In genomic region chr5:140608730-140609520, GRCh38 we compare ENCODE assay signal across 11 cellular contexts. TPM values are rescaled to one million over a fixed set of nuclear protein-coding genes. Genes with fewer than 3 reads are reported as not detected.
DNase-seq lines count a peak whose midpoint lies in the region; ATAC-seq, FAIRE-seq and TF ChIP-seq lines count a peak whose summit lies in the region.
"Had no signal": no experiment of that assay in that cellular context is flagged by ENCODE, and none has a peak within 500 bp of the region (broad histone marks: within the 10 kb centered on the region; RNA-seq: fewer than 3 reads in every experiment).

No MANE protein-coding gene starts in this region.

- no peaks in the 10 kb centered on the region for H4K20me1 ChIP-seq in endothelial cell of umbilical vein (replicated peaks; ENCODE audit: control insufficient read depth, extremely low read depth, insufficient read depth, low read length)

- dilution Hi-C loops in endothelial cell of umbilical vein (cut with MboI; ENCODE audit: extremely low pct_ligation_motif_present, low sequenced_read_pairs): no loop called here

- TF ChIP-seq POLR2A in endothelial cell of umbilical vein (IDR thresholded peaks at IDR 0.05; ENCODE audit: low read depth, low read length): no peak

- no TSS peak for BruUV-seq in endothelial cell of umbilical vein (replicated peaks; lab: Mats Ljungman, UMichigan)

- no peak overlapping the region for H3K4me3 ChIP-seq in endothelial cell of umbilical vein (replicated peaks in 1 of 3; ENCODE audit: insufficient read depth in 1 of 3, low read depth in 1 of 3, low read length in 3 of 3)

- H3K9ac ChIP-seq in endothelial cell of umbilical vein (replicated peaks; ENCODE audit: extremely low read depth, insufficient read depth, low read length): peak overlapping the region; percentile 12

- no peaks in the 10 kb centered on the region for H3K79me2 ChIP-seq in endothelial cell of umbilical vein (ENCODE audit: control insufficient read depth, insufficient read depth, low read length)

- POLR2A ChIA-PET in endothelial cell of umbilical vein (lab: Charles Lee): no interaction called here

- peak overlapping the region; percentile 49 for H3K4me2 ChIP-seq in endothelial cell of umbilical vein (ENCODE audit: insufficient read depth, low read length)

- no peaks in the 10 kb centered on the region for H3K36me3 ChIP-seq in endothelial cell of umbilical vein (ENCODE audit: control insufficient read depth in 2 of 2, extremely low read depth in 1 of 2, insufficient read depth in 2 of 2, low read length in 2 of 2)

- peak; percentile 62 for DNase-seq in AG20443 (ENCODE audit: low spot score)
- DNase-seq in MV-4-11 (lab: John Stamatoyannopoulos, UW): peak; percentile 76
- DNase-seq in endothelial cell of umbilical vein (ENCODE audit: low read depth, low spot score): peak; percentile 62
- peak; percentile 34 for DNase-seq in mucosa of gallbladder (ENCODE audit: low spot score)
- no peak for DNase-seq in stimulated activated naive CD8-positive, alpha-beta T cell treated with anti-CD3 and anti-CD28 coated beads, Interleukin-15, Interleukin-2, amounts not matched to agents 100 U/mL and 50 U/mL, for 24 hours
- no peak for DNase-seq in 8988T
- DNase-seq: activated CD4-positive, alpha-beta T cell treated with anti-CD3 and anti-CD28 coated beads, Interleukin-2, amount 50 U/mL, for 4 hours; activated naive CD4-positive, alpha-beta T cell treated with Interleukin-2 at 50 U/mL for 16 hours; NCI-H510A had no signal

- no peak for ATAC-seq in GM18858 (IDR thresholded peaks at IDR 0.05; ENCODE audit: unreplicated experiment)
- ATAC-seq in stimulated activated naive CD8-positive, alpha-beta T cell treated with anti-CD3 and anti-CD28 coated beads, Interleukin-15, Interleukin-2, amounts not matched to agents 100 U/mL and 50 U/mL, for 24 hours: no peak
- no peak for ATAC-seq in GM19467 (IDR thresholded peaks at IDR 0.05; ENCODE audit: unreplicated experiment)

- intact Hi-C loops in endothelial cell of umbilical vein (cut with micrococcal nuclease): loop anchor here (2.0 kb wide), 2 partner anchors 20 to 26 kb away; no protein-coding TSS in a partner anchor

- no peaks in the 10 kb centered on the region for H3K9me1 ChIP-seq in endothelial cell of umbilical vein (replicated peaks; ENCODE audit: control insufficient read depth, extremely low read depth, insufficient read depth, low read length)

- no peaks in the 10 kb centered on the region for H3K27me3 ChIP-seq in endothelial cell of umbilical vein (ENCODE audit: control insufficient read depth in 2 of 2, insufficient read depth in 2 of 2, low read length in 2 of 2)

- no peaks in the 10 kb centered on the region for H3K9me3 ChIP-seq in endothelial cell of umbilical vein (replicated peaks; ENCODE audit: control insufficient read depth, insufficient read depth, low read length)

- peak overlapping the region; percentile 21 for H3K27ac ChIP-seq in endothelial cell of umbilical vein (ENCODE audit: insufficient read depth, low read depth, low read length)

- peak overlapping the region; percentile 76 for H2AFZ ChIP-seq in endothelial cell of umbilical vein (ENCODE audit: low read depth, low read length)

- peaks cover 23% of the 10 kb centered on the region for H3K4me1 ChIP-seq in endothelial cell of umbilical vein (ENCODE audit: control insufficient read depth, extremely low read depth, insufficient read depth, low read length)

- FAIRE-seq in endothelial cell of umbilical vein (lab: Jason Lieb, UNC): peak; percentile 42

- no peak for TF ChIP-seq CTCF in endothelial cell of umbilical vein (IDR thresholded peaks at IDR 0.05; ENCODE audit: extremely low read depth in 1 of 2, insufficient read depth in 1 of 2, low read depth in 1 of 2, low read length in 2 of 2)

- CTCF ChIA-PET in endothelial cell of umbilical vein (lab: Charles Lee): interaction anchor here (0.6 to 0.7 kb wide), 2 partner anchors 14 to 24 kb away, joined by 3 read pairs; no protein-coding TSS in a partner anchor

TF ChIP-seq in endothelial cell of umbilical vein, 7 proteins besides CTCF, POLR2A, EP300 and RAD21:
- peak; percentile 31 for TF ChIP-seq FOS (IDR thresholded peaks at IDR 0.05; ENCODE audit: borderline replicate concordance, insufficient read depth, low read length)
- TF ChIP-seq POLR2AphosphoS5 (IDR thresholded peaks at IDR 0.05; ENCODE audit: insufficient read depth, low read depth, low read length): no peak

RNA-seq across cellular contexts. Expression of gene CD14, which starts 24.1 kb away (rescaled TPM):
- 0.33 TPM in 1 of 2 replicates, not detected in the other for total RNA-seq in endothelial cell of umbilical vein
- 3.7 and 5.1 TPM in 2 replicates for polyA plus RNA-seq in endothelial cell of umbilical vein
- polyA plus RNA-seq in endothelial cell of umbilical vein (2011; cell fraction: cytosol; rRNA removed): 0.99 and 1.4 TPM in 2 replicates
- 0.68 and 0.78 TPM in 2 replicates for polyA plus RNA-seq in endothelial cell of umbilical vein (2011; cell fraction: nucleus; rRNA removed)
- polyA plus RNA-seq in endothelial cell of umbilical vein (2012): 0.72 and 1.0 TPM in 2 replicates
- 1.2 and 1.9 TPM in 2 replicates for polyA minus RNA-seq in endothelial cell of umbilical vein
- polyA minus RNA-seq in endothelial cell of umbilical vein (2011; cell fraction: cytosol; rRNA and poly(A)+ RNA removed): not detected
- 0.72 and 0.87 TPM in 2 replicates for polyA minus RNA-seq in endothelial cell of umbilical vein (2011; cell fraction: nucleus; rRNA and poly(A)+ RNA removed)
- total RNA-seq in mucosa of gallbladder: 104 TPM

RNA-seq across cellular contexts. Expression of gene TMCO6, which starts 30.3 kb away (rescaled TPM):
- total RNA-seq in endothelial cell of umbilical vein (14.2 and 23.7 TPM in 2 replicates), mucosa of gallbladder (20.6 TPM)
- polyA plus RNA-seq in endothelial cell of umbilical vein: 22.0 and 23.2 TPM in 2 replicates
- 10.2 and 14.9 TPM in 2 replicates for polyA plus RNA-seq in endothelial cell of umbilical vein (2011; cell fraction: cytosol; rRNA removed)
- polyA plus RNA-seq in endothelial cell of umbilical vein (2011; cell fraction: nucleus; rRNA removed): 78.8 and 91.4 TPM in 2 replicates
- polyA plus RNA-seq in endothelial cell of umbilical vein (2012): 8.1 and 8.3 TPM in 2 replicates
- 17.0 and 25.3 TPM in 2 replicates for polyA minus RNA-seq in endothelial cell of umbilical vein
- 7.7 TPM for polyA minus RNA-seq in endothelial cell of umbilical vein (2011; cell fraction: cytosol; rRNA and poly(A)+ RNA removed)
- 17.9 and 23.7 TPM in 2 replicates for polyA minus RNA-seq in endothelial cell of umbilical vein (2011; cell fraction: nucleus; rRNA and poly(A)+ RNA removed)

RNA-seq across cellular contexts. Expression of gene NDUFA2, which starts 38.5 kb away (rescaled TPM):
- total RNA-seq in endothelial cell of umbilical vein: 56.1 and 63.4 TPM in 2 replicates
- 130 and 131 TPM in 2 replicates for polyA plus RNA-seq in endothelial cell of umbilical vein
- polyA plus RNA-seq in endothelial cell of umbilical vein (2011; cell fraction: cytosol; rRNA removed): 131 and 150 TPM in 2 replicates
- polyA plus RNA-seq in endothelial cell of umbilical vein (2011; cell fraction: nucleus; rRNA removed): 34.3 and 37.4 TPM in 2 replicates
- polyA plus RNA-seq in endothelial cell of umbilical vein (2012): 78.7 and 84.6 TPM in 2 replicates
- 16.3 and 21.8 TPM in 2 replicates for polyA minus RNA-seq in endothelial cell of umbilical vein
- 25.5 TPM for polyA minus RNA-seq in endothelial cell of umbilical vein (2011; cell fraction: cytosol; rRNA and poly(A)+ RNA removed)
- 5.2 and 8.5 TPM in 2 replicates for polyA minus RNA-seq in endothelial cell of umbilical vein (2011; cell fraction: nucleus; rRNA and poly(A)+ RNA removed)
- total RNA-seq in mucosa of gallbladder: 73.0 TPM

RNA-seq across cellular contexts. Expression of gene IK, which starts 38.7 kb away (rescaled TPM):
- total RNA-seq in endothelial cell of umbilical vein: 78.9 and 90.4 TPM in 2 replicates
- polyA plus RNA-seq in endothelial cell of umbilical vein: 43.4 and 64.0 TPM in 2 replicates
- 85.0 and 98.3 TPM in 2 replicates for polyA plus RNA-seq in endothelial cell of umbilical vein (2011; cell fraction: cytosol; rRNA removed)
- 142 and 167 TPM in 2 replicates for polyA plus RNA-seq in endothelial cell of umbilical vein (2011; cell fraction: nucleus; rRNA removed)
- polyA plus RNA-seq in endothelial cell of umbilical vein (2012): 78.4 and 116 TPM in 2 replicates
- polyA minus RNA-seq in endothelial cell of umbilical vein: 49.9 and 89.6 TPM in 2 replicates
- 36.6 TPM for polyA minus RNA-seq in endothelial cell of umbilical vein (2011; cell fraction: cytosol; rRNA and poly(A)+ RNA removed)
- polyA minus RNA-seq in endothelial cell of umbilical vein (2011; cell fraction: nucleus; rRNA and poly(A)+ RNA removed): 48.3 and 53.0 TPM in 2 replicates
- total RNA-seq in mucosa of gallbladder: 72.1 TPM

RNA-seq across cellular contexts. Expression of gene SLC35A4, which starts 44.3 kb away (rescaled TPM):
- total RNA-seq in endothelial cell of umbilical vein (60.9 and 65.6 TPM in 2 replicates), mucosa of gallbladder (73.8 TPM)
- 112 and 118 TPM in 2 replicates for polyA plus RNA-seq in endothelial cell of umbilical vein
- 84.2 and 98.1 TPM in 2 replicates for polyA plus RNA-seq in endothelial cell of umbilical vein (2011; cell fraction: cytosol; rRNA removed)
- 46.0 and 48.4 TPM in 2 replicates for polyA plus RNA-seq in endothelial cell of umbilical vein (2011; cell fraction: nucleus; rRNA removed)
- polyA plus RNA-seq in endothelial cell of umbilical vein (2012): 73.2 and 114 TPM in 2 replicates
- 107 and 136 TPM in 2 replicates for polyA minus RNA-seq in endothelial cell of umbilical vein
- 36.2 TPM for polyA minus RNA-seq in endothelial cell of umbilical vein (2011; cell fraction: cytosol; rRNA and poly(A)+ RNA removed)
- polyA minus RNA-seq in endothelial cell of umbilical vein (2011; cell fraction: nucleus; rRNA and poly(A)+ RNA removed): 14.7 and 29.7 TPM in 2 replicates

Comparison
In these comparisons a context has a peak if more than half of its experiments do, and no peak if none do; other contexts are left out.
1. DNase-seq: peak in AG20443 (single experiment), MV-4-11 (single experiment), endothelial cell of umbilical vein (single experiment) and mucosa of gallbladder (single experiment); none in stimulated activated naive CD8-positive, alpha-beta T cell treated with anti-CD3 and anti-CD28 coated beads, Interleukin-15, Interleukin-2, amounts not matched to agents 100 U/mL and 50 U/mL, for 24 hours (single experiment) and 8988T (single experiment).
2. RNA of gene CD14, which starts 24.1 kb away (total RNA-seq): 104 TPM in mucosa of gallbladder (single experiment); 0.33 TPM in endothelial cell of umbilical vein; every median in the first group is over 10 times any median in the second.